ENCODE assay signal across 1 cellular context in the genomic region with DNA sequence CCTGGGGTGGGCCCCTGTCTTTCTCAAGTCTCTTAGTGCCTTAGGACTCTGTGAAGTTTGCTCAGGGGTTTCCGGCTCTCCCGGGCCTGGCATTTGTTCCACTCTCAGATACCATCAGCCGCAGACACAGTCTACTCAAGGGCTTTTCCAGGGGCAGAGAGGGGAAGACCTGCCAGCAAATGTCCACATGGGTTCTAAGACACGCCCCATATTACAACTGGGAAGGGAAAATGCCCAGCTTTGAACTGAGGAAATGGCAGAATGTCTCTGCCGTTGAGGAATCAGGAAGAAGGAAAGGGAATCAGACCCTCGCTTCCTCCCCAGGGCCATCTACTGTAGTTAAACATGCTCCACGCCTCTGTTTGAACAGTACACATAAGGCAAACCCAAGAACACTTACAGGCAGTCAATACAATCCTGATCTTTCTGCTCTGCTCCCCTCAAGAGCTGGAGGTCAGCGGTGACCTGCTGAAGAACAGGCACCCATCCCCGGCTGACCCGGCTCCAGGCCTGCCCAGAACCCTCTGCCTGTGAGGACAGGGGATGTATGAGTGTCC.
TF ChIP-seq lines count a peak whose summit lies in the region.

No MANE protein-coding gene starts in this region.

TF ChIP-seq in SK-N-SH treated with all-trans-retinoic acid at 6 μM for 48 hours, 23 proteins besides CTCF, POLR2A, EP300 and RAD21 (continued from another document):
- TF ChIP-seq ZFP30 (CRISPR knock-in tag; IDR thresholded peaks at IDR 0.05) (no peak), ESRRG (CRISPR knock-in tag; IDR thresholded peaks at IDR 0.05) (no peak)
